In genomic region chr9:111851536-111851935, GRCh38 we compare ENCODE assay signal across 1 cellular context.
A peak's percentile ranks its signal among the peaks of the same experiment; 100 is the strongest.
TF ChIP-seq lines count a peak whose summit lies in the region.

No MANE protein-coding gene starts in this region.

TF ChIP-seq in HEK293, 187 proteins besides CTCF, POLR2A, EP300 and RAD21 (continued from another document):
- TF ChIP-seq PRDM10 (tag by site-specific recombination; IDR thresholded peaks at IDR 0.05) (peak; percentile 82), ZSCAN4 (tag by site-specific recombination; IDR thresholded peaks at IDR 0.05) (no peak), KLF1 (tag by site-specific recombination; IDR thresholded peaks at IDR 0.05) (peak; percentile 28; the same call in 1 of the 2 replicates)
